Comparison of ENCODE assay signal across 1 cellular context in the genomic region with DNA sequence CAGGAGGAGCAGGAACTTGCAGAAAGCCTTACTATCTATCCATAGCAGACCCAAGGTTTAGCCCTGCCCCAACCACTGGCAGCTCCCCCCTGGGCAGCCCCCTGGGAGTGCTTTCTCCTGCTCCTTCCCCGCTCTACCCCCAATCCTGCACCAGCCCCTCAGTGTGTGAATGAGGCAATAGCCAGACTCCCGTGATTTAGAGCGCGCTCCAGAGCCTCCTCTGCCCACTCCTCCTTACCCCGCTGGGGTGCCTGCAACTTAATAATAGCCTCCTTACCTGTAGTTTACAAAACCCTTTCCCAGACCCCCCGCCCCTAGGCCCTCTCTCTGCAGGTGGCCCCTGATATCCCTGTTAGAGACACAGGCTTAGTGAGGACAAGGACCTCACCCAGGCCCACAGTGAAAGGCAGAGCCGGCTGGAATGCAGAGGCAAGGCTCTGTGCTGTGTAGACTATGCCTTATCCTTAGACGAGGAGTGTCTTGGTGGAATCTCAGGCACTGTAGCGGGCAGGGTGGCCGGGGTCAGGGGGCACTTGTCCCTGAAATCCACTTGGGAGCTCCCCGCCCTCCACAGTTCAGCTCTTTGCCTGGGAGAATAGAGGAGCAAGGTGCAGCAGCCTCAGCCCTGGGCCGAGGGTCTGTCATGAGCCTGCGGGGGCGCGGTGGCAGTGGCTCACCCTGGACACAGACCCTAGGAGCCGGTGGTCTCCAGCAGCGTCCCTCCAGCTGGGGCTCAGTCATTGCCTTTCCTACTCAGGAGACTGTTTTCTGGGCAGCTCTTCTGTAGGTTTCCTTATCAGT.
A peak's percentile ranks its signal among the peaks of the same experiment; 100 is the strongest.
TF ChIP-seq lines count a peak whose summit lies in the region.

No MANE protein-coding gene starts in this region.

TF ChIP-seq in HepG2, 621 proteins besides CTCF, POLR2A, EP300 and RAD21:
- TF ChIP-seq, protein P1, sequence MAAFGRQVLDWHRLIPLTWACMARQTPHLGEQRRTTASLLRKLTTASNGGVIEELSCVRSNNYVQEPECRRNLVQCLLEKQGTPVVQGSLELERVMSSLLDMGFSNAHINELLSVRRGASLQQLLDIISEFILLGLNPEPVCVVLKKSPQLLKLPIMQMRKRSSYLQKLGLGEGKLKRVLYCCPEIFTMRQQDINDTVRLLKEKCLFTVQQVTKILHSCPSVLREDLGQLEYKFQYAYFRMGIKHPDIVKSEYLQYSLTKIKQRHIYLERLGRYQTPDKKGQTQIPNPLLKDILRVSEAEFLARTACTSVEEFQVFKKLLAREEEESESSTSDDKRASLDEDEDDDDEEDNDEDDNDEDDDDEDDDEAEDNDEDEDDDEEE (CRISPR knock-in tag; IDR thresholded peaks at IDR 0.05): no peak
- no peak for TF ChIP-seq ZKSCAN1 (IDR thresholded peaks at IDR 0.05; ENCODE audit: low read length)
- peak; percentile 8 for TF ChIP-seq AGO2 (optimal IDR thresholded peaks at IDR 0.05; ENCODE audit: low read depth, low read length)
- no peak for TF ChIP-seq HNF4A (CRISPR knock-in tag; IDR thresholded peaks at IDR 0.05)
- TF ChIP-seq CC2D1A (CRISPR knock-in tag; IDR thresholded peaks at IDR 0.05): no peak
- TF ChIP-seq, protein P2, sequence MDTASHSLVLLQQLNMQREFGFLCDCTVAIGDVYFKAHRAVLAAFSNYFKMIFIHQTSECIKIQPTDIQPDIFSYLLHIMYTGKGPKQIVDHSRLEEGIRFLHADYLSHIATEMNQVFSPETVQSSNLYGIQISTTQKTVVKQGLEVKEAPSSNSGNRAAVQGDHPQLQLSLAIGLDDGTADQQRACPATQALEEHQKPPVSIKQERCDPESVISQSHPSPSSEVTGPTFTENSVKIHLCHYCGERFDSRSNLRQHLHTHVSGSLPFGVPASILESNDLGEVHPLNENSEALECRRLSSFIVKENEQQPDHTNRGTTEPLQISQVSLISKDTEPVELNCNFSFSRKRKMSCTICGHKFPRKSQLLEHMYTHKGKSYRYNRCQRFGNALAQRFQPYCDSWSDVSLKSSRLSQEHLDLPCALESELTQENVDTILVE (CRISPR knock-in tag; IDR thresholded peaks at IDR 0.05): no peak
